ENCODE assay signal across 9 cellular contexts in genomic region chr20:49853640-49854039, GRCh38. TPM values are rescaled to one million over a fixed set of nuclear protein-coding genes. Genes with fewer than 3 reads are reported as not detected.
A peak's percentile ranks its signal among the peaks of the same experiment; 100 is the strongest.
DNase-seq lines count a peak whose midpoint lies in the region; ATAC-seq and TF ChIP-seq lines count a peak whose summit lies in the region.
"Had no signal": no experiment of that assay in that cellular context is flagged by ENCODE, and none has a peak within 500 bp of the region (broad histone marks: within the 10 kb centered on the region; RNA-seq: fewer than 3 reads in every experiment).

No MANE protein-coding gene starts in this region.

- H3K4me1 ChIP-seq in adipocyte (ENCODE audit: control insufficient read depth, insufficient read depth, low read length) (peaks cover 30% of the 10 kb centered on the region), thoracic aorta (ENCODE audit: control insufficient read depth in 1 of 2, low read depth in 2 of 2) (peaks cover 41 to 59% of the 10 kb centered on the region in 2 donors)

- H3K27ac ChIP-seq in thoracic aorta, result peak overlapping the region; percentile 85 to 89

- intact Hi-C loops in left ventricle myocardium superior (cut with micrococcal nuclease), result no loop called here

- H3K9me3 ChIP-seq in adipocyte (ENCODE audit: control insufficient read depth, low read length), result no peaks in the 10 kb centered on the region
- no peaks in the 10 kb centered on the region for H3K9me3 ChIP-seq in thoracic aorta

- DNase-seq in NCI-H1417 (lab: John Stamatoyannopoulos, UW) (peak in 2 of 3 experiments; percentile 19 to 29), NCI-H1417 treated with DMSO at 0.1 percent for 48 hours (lab: John Stamatoyannopoulos, UW) (no peak), adipocyte (ENCODE audit: low read depth) (peak; percentile 69), hepatic stellate cell (ENCODE audit: low spot score) (peak; percentile 48), thoracic aorta (ENCODE audit: low spot score) (no peak), hippocampal formation (lab: John Stamatoyannopoulos, UW) (no peak), left ventricle myocardium superior (no peak)
- DNase-seq: 8988T had no signal

- peaks cover 45% of the 10 kb centered on the region for H3K36me3 ChIP-seq in adipocyte (ENCODE audit: control insufficient read depth, insufficient read depth, low read length, severe bottlenecking)
- H3K36me3 ChIP-seq in thoracic aorta, result peaks cover 12% of the 10 kb centered on the region

- ATAC-seq in thoracic aorta (ENCODE audit: insufficient number of reproducible peaks, low FRiP score, low read depth), result peak; percentile 66
- no peak for ATAC-seq in GM21526 (IDR thresholded peaks at IDR 0.05; ENCODE audit: low FRiP score, unreplicated experiment)
- no peak for ATAC-seq in left ventricle myocardium superior

- H3K9ac ChIP-seq in adipocyte (ENCODE audit: low read length), result no peak overlapping the region

- TF ChIP-seq CTCF in thoracic aorta (IDR thresholded peaks at IDR 0.05), result no peak

- no peaks in the 10 kb centered on the region for H3K27me3 ChIP-seq in adipocyte (replicated peaks; ENCODE audit: control insufficient read depth, insufficient read depth, low read length)
- H3K27me3 ChIP-seq in thoracic aorta (replicated peaks; ENCODE audit: insufficient read depth), result no peaks in the 10 kb centered on the region

- H3K4me3 ChIP-seq in adipocyte (ENCODE audit: low read length) (no peak overlapping the region), thoracic aorta (no peak overlapping the region)

RNA-seq across cellular contexts. Expression of gene SLC9A8, which starts 41.0 kb away (rescaled TPM):
- total RNA-seq in thoracic aorta (10 to 100 TPM in 1 of 2 donors, 1 to 10 TPM in 1; 9.2 to 14.3 TPM), left ventricle myocardium superior (4.4 TPM)

Comparison
In these comparisons a context has a peak if more than half of its experiments do, and no peak if none do; other contexts are left out.
1. DNase-seq: peak in NCI-H1417 (2 of 3), adipocyte (single experiment) and hepatic stellate cell (single experiment); none in NCI-H1417 treated with DMSO at 0.1 percent for 48 hours (single experiment), thoracic aorta (single experiment), hippocampal formation (0 of 2) and left ventricle myocardium superior (single experiment).